ENCODE assay signal across 27 cellular contexts in the genomic region with DNA sequence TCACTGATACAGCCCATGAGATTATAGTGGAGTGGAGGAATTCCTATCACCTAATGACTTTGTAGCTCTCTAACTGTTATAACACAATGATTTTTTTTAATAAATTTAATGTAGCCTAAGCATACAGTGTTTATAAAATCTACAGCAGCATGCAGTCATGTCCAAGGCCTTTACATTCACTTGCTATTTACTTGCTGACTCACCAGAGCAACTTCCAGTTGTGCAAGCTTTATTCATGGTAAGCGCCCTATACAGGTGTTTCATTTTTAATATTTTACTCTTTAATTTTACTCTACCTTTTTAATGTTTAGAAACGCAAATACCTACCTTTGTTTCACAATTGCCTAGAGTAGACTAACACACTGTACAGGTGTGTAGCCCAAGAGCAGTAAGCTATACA.
"Had no signal": no experiment of that assay in that cellular context is flagged by ENCODE, and none has a peak within 500 bp of the region (broad histone marks: within the 10 kb centered on the region; RNA-seq: fewer than 3 reads in every experiment).

No MANE protein-coding gene starts in this region.

- H3K36me3 ChIP-seq: cardiac muscle cell, colonic mucosa, gastroesophageal sphincter, ovary, thoracic aorta had no signal

- H3K4me1 ChIP-seq: body of pancreas, colonic mucosa, gastroesophageal sphincter had no signal

- H3K4me3 ChIP-seq: body of pancreas, cardiac muscle cell, colonic mucosa, gastroesophageal sphincter, ovary, skin epidermis, thoracic aorta had no signal

- ATAC-seq: activated CD8-positive, alpha-beta T cell treated with anti-CD3 and anti-CD28 coated beads, Interleukin-2, amount 10 ng/mL, durations not matched to agents 7 days and 5 days; activated naive CD4-positive, alpha-beta T cell treated with anti-CD3 and anti-CD28 coated beads, Interleukin-2, amount 50 U/mL, for 72 hours; activated T-cell treated with anti-CD3 and anti-CD28 coated beads, Interleukin-2, amount 50 U/mL, for 72 hours; body of pancreas; gastroesophageal sphincter; left colon; naive thymus-derived CD4-positive, alpha-beta T cell; sciatic nerve; T-helper 17 cell had no signal

- H3K27ac ChIP-seq: body of pancreas, cardiac muscle cell, colonic mucosa, gastroesophageal sphincter, ovary, skin epidermis, thoracic aorta had no signal

- H3K27me3 ChIP-seq: body of pancreas, cardiac muscle cell, colonic mucosa, gastroesophageal sphincter, ovary had no signal

- H3K9me3 ChIP-seq: body of pancreas, colonic mucosa, gastroesophageal sphincter, ovary, thoracic aorta had no signal

- DNase-seq: activated CD4-positive, alpha-beta T cell treated with anti-CD3 and anti-CD28 coated beads for 1 hour; activated CD8-positive, alpha-beta T cell treated with anti-CD3 and anti-CD28 coated beads, Interleukin-2, amount 10 ng/mL, durations not matched to agents 7 days and 5 days; activated naive CD4-positive, alpha-beta T cell; activated T-cell treated with anti-CD3 and anti-CD28 coated beads for 4 hours; activated T-cell treated with anti-CD3 and anti-CD28 coated beads, Interleukin-2, amount 50 U/mL, for 72 hours; aorta; body of pancreas; cerebellar nuclear complex; colonic mucosa; effector CD8-positive, alpha-beta T cell; erythroblast; hippocampal formation; kidney; left colon; midbrain; naive thymus-derived CD4-positive, alpha-beta T cell; ovary; stimulated activated CD4-positive, alpha-beta T cell treated with anti-CD3 and anti-CD28 coated beads, Interleukin-12 subunit alpha, Interleukin-12 subunit beta, amount 100 ng/mL, for 4 hours; stimulated activated CD4-positive, alpha-beta T cell treated with anti-CD3 and anti-CD28 coated beads, Interleukin-4, amount 100 ng/mL, for 1 hour; T-helper 17 cell; T1000 had no signal
